Comparison of ENCODE assay signal across 24 cellular contexts in genomic region chr20:50602432-50603088, GRCh38.
DNase-seq lines count a peak whose midpoint lies in the region; ATAC-seq, FAIRE-seq and TF ChIP-seq lines count a peak whose summit lies in the region.
"Had no signal": no experiment of that assay in that cellular context is flagged by ENCODE, and none has a peak within 500 bp of the region (broad histone marks: within the 10 kb centered on the region; RNA-seq: fewer than 3 reads in every experiment).

No MANE protein-coding gene starts in this region.

- no peak overlapping the region for H3K4me2 ChIP-seq in GM12878 (ENCODE audit: control insufficient read depth, insufficient read depth)

- POLR2A ChIA-PET in HEK293 (lab: Yijun Ruan, JAX) (no interaction called here), GM12878 (lab: Charles Lee) (no interaction called here)

- in situ Hi-C loops in GM12878 (cut with MboI) = no loop called here

- SMC1A ChIA-PET in GM12878 (lab: Charles Lee; ENCODE audit: uncharacterized antibody, unreplicated experiment) = no interaction called here

- RAD21 ChIA-PET in GM12878 (lab: Charles Lee; ENCODE audit: unreplicated experiment) = no interaction called here

- no peaks in the 10 kb centered on the region for H4K20me1 ChIP-seq in GM12878 (ENCODE audit: control insufficient read depth, insufficient read depth)

- H3K79me2 ChIP-seq in GM12878 (ENCODE audit: control insufficient read depth, insufficient read depth, low read length) = no peaks in the 10 kb centered on the region

- no peaks in the 10 kb centered on the region for H3K27me3 Mint-ChIP-seq in activated T-cell treated with anti-CD3 and anti-CD28 coated beads, Interleukin-2, amount 50 U/mL, for 72 hours (ENCODE audit: low read depth)
- peaks cover 11% of the 10 kb centered on the region for H3K27me3 Mint-ChIP-seq in activated T-cell treated with anti-CD3 and anti-CD28 coated beads, Interleukin-2, amount 50 U/mL, for 4 hours (ENCODE audit: low read depth)
- H3K27me3 Mint-ChIP-seq in stimulated activated naive CD8-positive, alpha-beta T cell treated with anti-CD3 and anti-CD28 coated beads, Interleukin-15, amount 100 ng/mL, for 72 hours = peaks cover 12% of the 10 kb centered on the region

- no peak overlapping the region for H2AFZ ChIP-seq in GM12878 (ENCODE audit: control insufficient read depth, low read depth, low read length)

- no peak overlapping the region for H3K27ac ChIP-seq in HEK293 (ENCODE audit: extremely low read depth, low read depth, low read length)
- H3K27ac ChIP-seq in GM12878 (ENCODE audit: control insufficient read depth, insufficient read depth) = no peak overlapping the region
- H3K27ac ChIP-seq: 22Rv1, Peyer's patch had no signal

- WGBS in GM12878 (ENCODE audit: insufficient coverage, insufficient replicate concordance, low lambda C conversion rate, missing lambda C conversion rate) = 40% methylated on average over 15 of the region's 15 CpGs

- H3K36me3 Mint-ChIP-seq in activated T-cell treated with anti-CD3 and anti-CD28 coated beads, Interleukin-2, amount 50 U/mL, for 72 hours (ENCODE audit: insufficient read depth in 2 of 2) = no peaks in the 10 kb centered on the region
- no peaks in the 10 kb centered on the region for H3K36me3 Mint-ChIP-seq in activated T-cell treated with anti-CD3 and anti-CD28 coated beads, Interleukin-2, amount 50 U/mL, for 4 hours (ENCODE audit: insufficient read depth)
- H3K36me3 Mint-ChIP-seq in stimulated activated effector memory CD8-positive, alpha-beta T cell treated with anti-CD3 and anti-CD28 coated beads, Interleukin-12 subunit alpha, Interleukin-12 subunit beta, amount 100 ng/mL, for 72 hours = no peaks in the 10 kb centered on the region

- H3K9me3 ChIP-seq in HEK293 (ENCODE audit: control insufficient read depth, insufficient read depth, low read depth, low read length) = no peaks in the 10 kb centered on the region
- no peaks in the 10 kb centered on the region; the same call in 2 of the 3 replicates for H3K9me3 ChIP-seq in GM12878 (replicated peaks; ENCODE audit: control insufficient read depth, insufficient read depth, low read length)
- H3K9me3 ChIP-seq: Peyer's patch had no signal

- no peaks in the 10 kb centered on the region for H3K4me1 Mint-ChIP-seq in activated T-cell treated with anti-CD3 and anti-CD28 coated beads, Interleukin-2, amount 50 U/mL, for 72 hours (ENCODE audit: low read depth)
- H3K4me1 Mint-ChIP-seq in activated T-cell treated with anti-CD3 and anti-CD28 coated beads, Interleukin-2, amount 50 U/mL, for 4 hours (ENCODE audit: low read depth) = no peaks in the 10 kb centered on the region
- no peaks in the 10 kb centered on the region for H3K4me1 Mint-ChIP-seq in stimulated activated effector memory CD8-positive, alpha-beta T cell treated with anti-CD3 and anti-CD28 coated beads, Interleukin-12 subunit alpha, Interleukin-12 subunit beta, amount 100 ng/mL, for 72 hours
- no peaks in the 10 kb centered on the region for H3K4me1 Mint-ChIP-seq in stimulated activated naive CD8-positive, alpha-beta T cell treated with anti-CD3 and anti-CD28 coated beads, Interleukin-15, amount 100 ng/mL, for 72 hours

- intact Hi-C loops in GM12878 (cut with micrococcal nuclease; ENCODE audit: unreplicated experiment) = no loop called here

- no TSS peak for BruUV-seq in GM12878 (replicated peaks; lab: Mats Ljungman, UMichigan)

- H3K27ac Mint-ChIP-seq in activated T-cell treated with anti-CD3 and anti-CD28 coated beads, Interleukin-2, amount 50 U/mL, for 72 hours = peak overlapping the region; percentile 72
- H3K27ac Mint-ChIP-seq in stimulated activated effector memory CD8-positive, alpha-beta T cell treated with anti-CD3 and anti-CD28 coated beads, Interleukin-12 subunit alpha, Interleukin-12 subunit beta, amount 100 ng/mL, for 72 hours = no peak overlapping the region
- H3K27ac Mint-ChIP-seq in stimulated activated naive CD8-positive, alpha-beta T cell treated with anti-CD3 and anti-CD28 coated beads, Interleukin-15, amount 100 ng/mL, for 72 hours = no peak overlapping the region
- H3K27ac Mint-ChIP-seq: B cell had no signal

- H3K27me3 ChIP-seq in GM12878 (replicated peaks in 1 of 2; ENCODE audit: control insufficient read depth in 2 of 2, insufficient read depth in 2 of 2, low read length in 1 of 2) = no peaks in the 10 kb centered on the region; a peak in 1 of 4 replicates
- H3K27me3 ChIP-seq: Peyer's patch had no signal

- H3K36me3 ChIP-seq in HEK293 (ENCODE audit: control insufficient read depth in 2 of 2, insufficient read depth in 1 of 2, low read length in 2 of 2) = no peaks in the 10 kb centered on the region
- H3K36me3 ChIP-seq in GM12878 (ENCODE audit: control insufficient read depth in 2 of 2, insufficient read depth in 2 of 2, low read length in 1 of 2) = no peaks in the 10 kb centered on the region
- H3K36me3 ChIP-seq: Peyer's patch had no signal

- H3K9ac ChIP-seq in GM12878 (ENCODE audit: control insufficient read depth, insufficient read depth, low read length) = no peak overlapping the region

- no peak for TF ChIP-seq RAD21 in GM12878 (IDR thresholded peaks at IDR 0.05; ENCODE audit: insufficient read depth, low read depth, low read length)

- H3K4me3 ChIP-seq in HEK293 (ENCODE audit: low read depth, low read length) = no peak overlapping the region
- no peak overlapping the region for H3K4me3 ChIP-seq in GM12878
- H3K4me3 ChIP-seq: Peyer's patch had no signal

- TF ChIP-seq EP300 in GM12878 (IDR thresholded peaks at IDR 0.05; ENCODE audit: borderline replicate concordance in 1 of 2, control insufficient read depth in 1 of 2, low read depth in 2 of 2, low read length in 2 of 2) = no peak

- H3K4me1 ChIP-seq in HEK293 (ENCODE audit: control insufficient read depth, insufficient read depth, low read length) (no peaks in the 10 kb centered on the region), GM12878 (ENCODE audit: control insufficient read depth, insufficient read depth, low read length) (peaks cover 9% of the 10 kb centered on the region; the same call in 1 of the 2 replicates)
- H3K4me1 ChIP-seq: Peyer's patch had no signal

- CTCF ChIA-PET in HEK293 (lab: Yijun Ruan, JAX) (interaction anchor here (0.6 to 2.0 kb wide), 2 partner anchors 14 to 34 kb away, joined by 3 to 4 read pairs; no protein-coding TSS in a partner anchor), GM12878 (lab: Yijun Ruan, JAX) (interaction anchor here (1.3 kb wide), 1 partner anchor 14 kb away, joined by 5 read pairs; no protein-coding TSS in a partner anchor)

- no peak overlapping the region for H3K4me3 Mint-ChIP-seq in activated T-cell treated with anti-CD3 and anti-CD28 coated beads, Interleukin-2, amount 50 U/mL, for 72 hours
- H3K4me3 Mint-ChIP-seq in activated T-cell treated with anti-CD3 and anti-CD28 coated beads, Interleukin-2, amount 50 U/mL, for 4 hours = no peak overlapping the region
- no peak overlapping the region for H3K4me3 Mint-ChIP-seq in stimulated activated effector memory CD8-positive, alpha-beta T cell treated with anti-CD3 and anti-CD28 coated beads, Interleukin-12 subunit alpha, Interleukin-12 subunit beta, amount 100 ng/mL, for 72 hours
- no peak overlapping the region for H3K4me3 Mint-ChIP-seq in stimulated activated naive CD8-positive, alpha-beta T cell treated with anti-CD3 and anti-CD28 coated beads, Interleukin-15, amount 100 ng/mL, for 72 hours
- H3K4me3 Mint-ChIP-seq: B cell had no signal

- no peak for TF ChIP-seq POLR2A in GM12878 (IDR thresholded peaks at IDR 0.05; ENCODE audit: low read depth, low read length)

- no peaks in the 10 kb centered on the region for H3K9me3 Mint-ChIP-seq in activated T-cell treated with anti-CD3 and anti-CD28 coated beads, Interleukin-2, amount 50 U/mL, for 72 hours
- no peaks in the 10 kb centered on the region for H3K9me3 Mint-ChIP-seq in activated T-cell treated with anti-CD3 and anti-CD28 coated beads, Interleukin-2, amount 50 U/mL, for 4 hours
- no peaks in the 10 kb centered on the region for H3K9me3 Mint-ChIP-seq in stimulated activated effector memory CD8-positive, alpha-beta T cell treated with anti-CD3 and anti-CD28 coated beads, Interleukin-12 subunit alpha, Interleukin-12 subunit beta, amount 100 ng/mL, for 72 hours
- no peaks in the 10 kb centered on the region for H3K9me3 Mint-ChIP-seq in stimulated activated naive CD8-positive, alpha-beta T cell treated with anti-CD3 and anti-CD28 coated beads, Interleukin-15, amount 100 ng/mL, for 72 hours

- peak; percentile 6 to 11 for ATAC-seq in activated T-cell treated with anti-CD3 and anti-CD28 coated beads, Interleukin-2, amount 50 U/mL, for 72 hours (replicated peaks in 1 of 2)
- no peak for ATAC-seq in activated T-cell treated with anti-CD3 and anti-CD28 coated beads, Interleukin-2, amount 50 U/mL, for 4 hours
- ATAC-seq in GM12878 (peak; percentile 35), GM21367 (IDR thresholded peaks at IDR 0.05; ENCODE audit: unreplicated experiment) (no peak)
- peak; percentile 24 for ATAC-seq in stimulated activated effector memory CD8-positive, alpha-beta T cell treated with anti-CD3 and anti-CD28 coated beads, Interleukin-12 subunit alpha, Interleukin-12 subunit beta, amount 100 ng/mL, for 72 hours
- no peak for ATAC-seq in stimulated activated naive CD8-positive, alpha-beta T cell treated with anti-CD3 and anti-CD28 coated beads, Interleukin-15, amount 100 ng/mL, for 72 hours

- no peak for FAIRE-seq in GM12878 (lab: Jason Lieb, UNC)
- FAIRE-seq: GM12892, H1 had no signal

- no peak for DNase-seq in activated T-cell treated with anti-CD3 and anti-CD28 coated beads, Interleukin-2, amount 50 U/mL, for 72 hours
- no peak for DNase-seq in activated T-cell treated with anti-CD3 and anti-CD28 coated beads, Interleukin-2, amount 50 U/mL, for 4 hours
- DNase-seq in GM12878 (ENCODE audit: low read depth, low spot score) = no peak
- no peak for DNase-seq in stimulated activated effector memory CD8-positive, alpha-beta T cell treated with anti-CD3 and anti-CD28 coated beads, Interleukin-12 subunit alpha, Interleukin-12 subunit beta, amount 100 ng/mL, for 72 hours (ENCODE audit: low spot score in 2 of 2)
- DNase-seq in stimulated activated naive CD8-positive, alpha-beta T cell treated with anti-CD3 and anti-CD28 coated beads, Interleukin-15, amount 100 ng/mL, for 72 hours = no peak
- DNase-seq: Calu3, DMS79 treated with DMSO at 0.1 percent for 48 hours, GF-D8, HCEC 1CT, NCI-H1092, NCI-H1417 treated with DMSO at 0.1 percent for 48 hours, NCI-H1694 treated with DMSO at 0.1 percent for 48 hours, NCI-H2081, NCI-H2171, NCI-H226, NCI-H510A, NCI-H69, Peyer's patch had no signal

- TF ChIP-seq CTCF in HEK293 (tag by site-specific recombination; IDR thresholded peaks at IDR 0.05) (no peak), GM12878 (IDR thresholded peaks at IDR 0.05 in 2 of 3, conservative IDR thresholded peaks at IDR 0.05 in 1 of 3; ENCODE audit: control insufficient read depth in 2 of 3, extremely low read depth in 1 of 3, insufficient read depth in 1 of 3, low read depth in 3 of 3, low read length in 3 of 3) (no peak)

TF ChIP-seq in HEK293, 187 proteins besides CTCF, POLR2A, EP300 and RAD21 (continues in another document):
- peak; percentile 98 for TF ChIP-seq ZNF623 (tag by site-specific recombination; IDR thresholded peaks at IDR 0.05)

TF ChIP-seq in GM12878, 131 proteins besides CTCF, POLR2A, EP300 and RAD21 (continues in another document):
- TF ChIP-seq RUNX3 (IDR thresholded peaks at IDR 0.05; ENCODE audit: low read length) (no peak), SREBF1 (IDR thresholded peaks at IDR 0.05; ENCODE audit: low read length) (no peak)

Comparison
In these comparisons a context has a peak if more than half of its experiments do, and no peak if none do; other contexts are left out.
1. ATAC-seq: peak in activated T-cell treated with anti-CD3 and anti-CD28 coated beads, Interleukin-2, amount 50 U/mL, for 72 hours (2 of 2), GM12878 (single experiment) and stimulated activated effector memory CD8-positive, alpha-beta T cell treated with anti-CD3 and anti-CD28 coated beads, Interleukin-12 subunit alpha, Interleukin-12 subunit beta, amount 100 ng/mL, for 72 hours (single experiment); none in activated T-cell treated with anti-CD3 and anti-CD28 coated beads, Interleukin-2, amount 50 U/mL, for 4 hours (0 of 2), stimulated activated naive CD8-positive, alpha-beta T cell treated with anti-CD3 and anti-CD28 coated beads, Interleukin-15, amount 100 ng/mL, for 72 hours (single experiment) and GM21367 (single experiment).